19 cellular contexts compared by ENCODE assay signal in the genomic region with DNA sequence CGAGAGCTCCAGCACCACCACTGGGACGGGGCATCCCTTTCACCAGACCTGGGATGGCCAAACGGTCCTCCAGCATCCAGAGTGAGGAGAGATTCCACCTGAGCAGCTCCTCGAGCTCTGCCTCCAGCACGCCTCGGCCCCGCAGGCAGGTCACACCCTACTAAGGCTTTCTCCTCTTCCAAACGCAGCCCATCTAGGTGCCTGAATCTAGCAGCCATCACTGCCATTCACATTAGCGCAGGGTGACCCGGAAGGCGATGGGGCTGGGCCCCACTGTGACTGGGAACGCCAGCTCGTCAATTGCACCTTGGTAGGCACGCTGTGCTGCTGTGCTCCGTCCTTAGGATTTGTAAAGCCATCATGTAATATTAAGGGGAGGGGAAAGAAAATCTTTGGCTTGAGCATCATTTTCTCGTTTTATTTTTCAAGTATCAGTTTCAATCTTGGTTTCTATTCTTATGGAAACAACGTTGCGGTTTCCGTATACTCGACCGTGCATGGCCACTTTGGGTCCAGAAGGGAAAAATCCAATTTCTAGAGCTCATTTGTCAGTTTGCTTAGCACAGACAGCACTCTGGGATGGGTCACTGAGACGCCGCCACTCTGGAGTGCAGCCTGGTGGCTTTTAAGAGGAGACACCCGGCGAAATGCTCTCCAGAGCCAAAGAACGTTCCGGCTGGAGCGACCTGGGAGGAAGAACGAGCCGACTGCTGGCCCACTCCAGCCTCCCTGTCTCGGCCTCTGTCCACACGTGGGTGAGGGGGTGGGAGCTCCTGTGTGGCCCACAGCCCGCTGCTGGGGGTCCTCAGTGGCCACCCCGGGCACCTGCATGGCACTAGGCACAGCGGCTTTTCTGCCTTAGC.
DNase-seq lines count a peak whose midpoint lies in the region; ATAC-seq and TF ChIP-seq lines count a peak whose summit lies in the region.
"Had no signal": no experiment of that assay in that cellular context is flagged by ENCODE, and none has a peak within 500 bp of the region (broad histone marks: within the 10 kb centered on the region; RNA-seq: fewer than 3 reads in every experiment).

No MANE protein-coding gene starts in this region.

- no peak for DNase-seq in activated naive CD8-positive, alpha-beta T cell treated with anti-CD3 and anti-CD28 coated beads, Interleukin-2, amount 50 U/mL, for 24 hours
- DNase-seq in RPMI8226 (peak; percentile 59), neuronal stem cell (ENCODE audit: low spot score) (no peak), tibial artery (no peak), RWPE1 (ENCODE audit: low spot score) (no peak), NCI-H187 (lab: John Stamatoyannopoulos, UW) (no peak), NCI-H2227 (lab: John Stamatoyannopoulos, UW; ENCODE audit: unreplicated experiment) (no peak)
- DNase-seq: CD4-positive, alpha-beta memory T cell; DMS153; DND-41; EL; GOT3; H9 had no signal

- no peak overlapping the region for H4K8ac ChIP-seq in neuronal stem cell (ENCODE audit: low read depth, low read length)

- no peaks in the 10 kb centered on the region for H3K4me1 Mint-ChIP-seq in activated naive CD8-positive, alpha-beta T cell (ENCODE audit: low read depth)
- H3K4me1 Mint-ChIP-seq in activated naive CD8-positive, alpha-beta T cell treated with anti-CD3 and anti-CD28 coated beads, Interleukin-2, amount 50 U/mL, for 24 hours = no peaks in the 10 kb centered on the region
- H3K4me1 Mint-ChIP-seq: CD14-positive monocyte had no signal

- no peak for TF ChIP-seq CTCF in tibial artery (IDR thresholded peaks at IDR 0.05)
- TF ChIP-seq CTCF in RWPE1 (conservative IDR thresholded peaks at IDR 0.05; ENCODE audit: low read depth) = no peak

- intact Hi-C loops in tibial artery (cut with DNase I; ENCODE audit: low total_unique reads) = loop anchor here (10.0 kb wide), 1 partner anchor 768 kb away; a partner anchor contains a TSS

- H3K4me2 ChIP-seq in neuronal stem cell (ENCODE audit: insufficient read depth, low read length, poor library complexity, severe bottlenecking) = no peak overlapping the region
- H3K4me2 ChIP-seq: A549, BLaER1 had no signal

- CTCF ChIA-PET in RWPE1 (lab: Yijun Ruan, JAX) = no interaction called here

- ATAC-seq in activated naive CD8-positive, alpha-beta T cell treated with anti-CD3 and anti-CD28 coated beads, Interleukin-2, amount 50 U/mL, for 24 hours = no peak
- ATAC-seq: A549, GM12878 had no signal

- H4K91ac ChIP-seq in neuronal stem cell (ENCODE audit: low read depth, low read length, poor library complexity) = no peak overlapping the region

- H3K4ac ChIP-seq in neuronal stem cell (ENCODE audit: low read length) = no peak overlapping the region

- no peak overlapping the region for H3K4me3 ChIP-seq in neuronal stem cell (ENCODE audit: low read length in 2 of 2)
- H3K4me3 ChIP-seq in tibial artery = no peak overlapping the region
- H3K4me3 ChIP-seq: A549, BLaER1, GM12878 had no signal

- no peak overlapping the region for H3K4me3 Mint-ChIP-seq in activated naive CD8-positive, alpha-beta T cell
- no peak overlapping the region for H3K4me3 Mint-ChIP-seq in activated naive CD8-positive, alpha-beta T cell treated with anti-CD3 and anti-CD28 coated beads, Interleukin-2, amount 50 U/mL, for 24 hours
- H3K4me3 Mint-ChIP-seq: CD14-positive monocyte; CD4-positive, alpha-beta memory T cell; H9 had no signal

- H3K18ac ChIP-seq in neuronal stem cell (ENCODE audit: low read length) = peak overlapping the region; percentile 74

- H3K36me3 ChIP-seq in neuronal stem cell (replicated peaks in 1 of 2; ENCODE audit: control insufficient read depth in 2 of 2, insufficient read depth in 2 of 2, low read length in 2 of 2) (peaks cover 0 to 3% of the 10 kb centered on the region in 2 donors), tibial artery (peaks cover 0 to 17% (median 14%) of the 10 kb centered on the region in 3 donors)
- H3K36me3 ChIP-seq: BLaER1 had no signal

- no peak overlapping the region for H3K27ac ChIP-seq in neuronal stem cell (replicated peaks; ENCODE audit: low read length)
- H3K27ac ChIP-seq in tibial artery = peak overlapping the region; percentile 32 to 84
- H3K27ac ChIP-seq in RWPE1 = no peak overlapping the region
- H3K27ac ChIP-seq: 22Rv1, A549, BLaER1 had no signal

- H3K4me1 ChIP-seq in neuronal stem cell (ENCODE audit: control insufficient read depth in 2 of 2, insufficient read depth in 1 of 2, low read depth in 1 of 2, low read length in 2 of 2) (peaks cover 0 to 16% of the 10 kb centered on the region in 2 donors), tibial artery (peaks cover 0 to 56% (median 28%) of the 10 kb centered on the region in 4 donors)
- H3K4me1 ChIP-seq: A549 had no signal

- H2AFZ ChIP-seq in neuronal stem cell (ENCODE audit: low read length) = no peak overlapping the region

- no peak overlapping the region for H2BK15ac ChIP-seq in neuronal stem cell (ENCODE audit: low read length)

- POLR2A ChIA-PET in RWPE1 (lab: Yijun Ruan, JAX; ENCODE audit: low non-redundant PET) = interaction anchor here (0.7 kb wide), 1 partner anchor 134 kb away, joined by 3 read pairs; no protein-coding TSS in a partner anchor

- no peak overlapping the region for H3K14ac ChIP-seq in neuronal stem cell (ENCODE audit: low read length)

- no peak overlapping the region for H3K9ac ChIP-seq in neuronal stem cell (ENCODE audit: low read depth, low read length, poor library complexity)
- H3K9ac ChIP-seq: BLaER1 had no signal

- peaks cover 3% of the 10 kb centered on the region for H3K79me1 ChIP-seq in neuronal stem cell (ENCODE audit: low read depth, low read length)

- H3K36me3 Mint-ChIP-seq in activated naive CD8-positive, alpha-beta T cell = no peaks in the 10 kb centered on the region
- no peaks in the 10 kb centered on the region for H3K36me3 Mint-ChIP-seq in activated naive CD8-positive, alpha-beta T cell treated with anti-CD3 and anti-CD28 coated beads, Interleukin-2, amount 50 U/mL, for 24 hours (ENCODE audit: low read depth)
- H3K36me3 Mint-ChIP-seq: CD14-positive monocyte; CD4-positive, alpha-beta memory T cell had no signal

- H3K9me3 ChIP-seq in neuronal stem cell (replicated peaks in 1 of 2; ENCODE audit: control insufficient read depth in 2 of 2, insufficient read depth in 1 of 2, low read depth in 1 of 2, low read length in 2 of 2) = peaks cover 0 to 5% of the 10 kb centered on the region in 2 donors
- peaks cover 0 to 9% (median 6%) of the 10 kb centered on the region in 3 donors for H3K9me3 ChIP-seq in tibial artery
- H3K9me3 ChIP-seq: A549, BLaER1 had no signal

- H2BK120ac ChIP-seq in neuronal stem cell (ENCODE audit: low read depth, low read length) = no peak overlapping the region

- peak overlapping the region; percentile 93 for H2BK12ac ChIP-seq in neuronal stem cell (ENCODE audit: low read length)

- H3K27me3 Mint-ChIP-seq in activated naive CD8-positive, alpha-beta T cell = peaks cover 4% of the 10 kb centered on the region
- peaks cover 4% of the 10 kb centered on the region for H3K27me3 Mint-ChIP-seq in activated naive CD8-positive, alpha-beta T cell treated with anti-CD3 and anti-CD28 coated beads, Interleukin-2, amount 50 U/mL, for 24 hours

- peak overlapping the region; percentile 98 for H2AK5ac ChIP-seq in neuronal stem cell (ENCODE audit: low read depth, low read length)

- no peaks in the 10 kb centered on the region for H3K9me3 Mint-ChIP-seq in activated naive CD8-positive, alpha-beta T cell (ENCODE audit: low read depth)
- H3K9me3 Mint-ChIP-seq in activated naive CD8-positive, alpha-beta T cell treated with anti-CD3 and anti-CD28 coated beads, Interleukin-2, amount 50 U/mL, for 24 hours = no peaks in the 10 kb centered on the region
- H3K9me3 Mint-ChIP-seq: CD4-positive, alpha-beta memory T cell; H9 had no signal

- H3K27me3 ChIP-seq in neuronal stem cell (ENCODE audit: control insufficient read depth in 3 of 3, insufficient read depth in 3 of 3, low read depth in 1 of 3, low read length in 3 of 3) (peaks cover 0 to 66% (median 2%) of the 10 kb centered on the region in 3 experiments), tibial artery (no peaks in the 10 kb centered on the region)

- peak overlapping the region; percentile 47 for H3K27ac Mint-ChIP-seq in activated naive CD8-positive, alpha-beta T cell
- H3K27ac Mint-ChIP-seq in activated naive CD8-positive, alpha-beta T cell treated with anti-CD3 and anti-CD28 coated beads, Interleukin-2, amount 50 U/mL, for 24 hours = no peak overlapping the region
- H3K27ac Mint-ChIP-seq: CD14-positive monocyte; CD4-positive, alpha-beta memory T cell had no signal

- WGBS in neuronal stem cell (ENCODE audit: extremely low coverage in 2 of 2, insufficient read length in 2 of 2, insufficient replicate concordance in 1 of 2), 2 donors = no CpG with 5 or more reads among the region's 35 CpGs

- no peak overlapping the region for H2BK5ac ChIP-seq in neuronal stem cell (ENCODE audit: low read length)

- H3K23ac ChIP-seq in neuronal stem cell (ENCODE audit: low read depth, low read length, poor library complexity) = peak overlapping the region; percentile 32

Comparison
In these comparisons a context has a peak if more than half of its experiments do, and no peak if none do; other contexts are left out.
1. H3K27ac ChIP-seq: peak in tibial artery (2 of 2); none in neuronal stem cell (single experiment) and RWPE1 (single experiment).